28 cellular contexts compared by ENCODE assay signal in genomic region chrX:122422547-122422946, GRCh38.
"Had no signal": no experiment of that assay in that cellular context is flagged by ENCODE, and none has a peak within 500 bp of the region (broad histone marks: within the 10 kb centered on the region; RNA-seq: fewer than 3 reads in every experiment).

No MANE protein-coding gene starts in this region.

- H3K79me2 ChIP-seq: hepatocyte had no signal

- H3K36me3 ChIP-seq: colonic mucosa, ovary, right lobe of liver, suprapubic skin, transverse colon, vagina had no signal

- H3K4me3 Mint-ChIP-seq: central memory CD8-positive, alpha-beta T cell; dendritic cell treated with granulocyte-macrophage colony-stimulating factor and Interleukin-4, amounts not matched to agents 40 ng/mL and 50 ng/mL, for 4 days; endodermal cell; naive thymus-derived CD8-positive, alpha-beta T cell; nephron progenitor cell; stimulated activated naive CD8-positive, alpha-beta T cell treated with anti-CD3 and anti-CD28 coated beads, Interleukin-15, amount 100 ng/mL, for 72 hours had no signal

- H3K27ac ChIP-seq: colonic mucosa, epithelial cell of prostate, hepatocyte, ovary, psoas muscle, right lobe of liver, suprapubic skin, transverse colon, vagina had no signal

- H3K27me3 Mint-ChIP-seq: central memory CD8-positive, alpha-beta T cell; dendritic cell treated with granulocyte-macrophage colony-stimulating factor and Interleukin-4, amounts not matched to agents 40 ng/mL and 50 ng/mL, for 4 days; naive thymus-derived CD8-positive, alpha-beta T cell; stimulated activated naive CD8-positive, alpha-beta T cell treated with anti-CD3 and anti-CD28 coated beads, Interleukin-15, amount 100 ng/mL, for 72 hours had no signal

- H2AFZ ChIP-seq: hepatocyte had no signal

- H3K4me1 ChIP-seq: colonic mucosa, psoas muscle, right lobe of liver, suprapubic skin, transverse colon, vagina had no signal

- ATAC-seq: esophagus mucosa; naive thymus-derived CD8-positive, alpha-beta T cell; psoas muscle; right lobe of liver; stimulated activated naive CD8-positive, alpha-beta T cell treated with anti-CD3 and anti-CD28 coated beads, Interleukin-15, amount 100 ng/mL, for 72 hours had no signal

- DNase-seq: colonic mucosa; effector CD8-positive, alpha-beta T cell; endodermal cell; foreskin melanocyte; kidney; mesenchymal stem cell; naive thymus-derived CD8-positive, alpha-beta T cell; nephron progenitor cell; occipital lobe; ovary; posterior cingulate gyrus; psoas muscle; right lobe of liver; small intestine; stimulated activated CD4-positive, alpha-beta T cell treated with anti-CD3 and anti-CD28 coated beads, Interleukin-15, amount 100 ng/mL, for 24 hours; stimulated activated CD4-positive, alpha-beta T cell treated with anti-CD3 and anti-CD28 coated beads, Interleukin-2, amount 100 ng/mL, for 48 hours; stimulated activated CD8-positive, alpha-beta memory T cell treated with anti-CD3 and anti-CD28 coated beads, Interleukin-4, amount 100 ng/mL, for 48 hours; stimulated activated naive CD4-positive, alpha-beta T cell; stimulated activated naive CD8-positive, alpha-beta T cell treated with anti-CD3 and anti-CD28 coated beads, Interleukin-15, amount 100 ng/mL, for 72 hours; transverse colon had no signal

- H3K9me3 ChIP-seq: colonic mucosa, ovary, psoas muscle, right lobe of liver, suprapubic skin, transverse colon, vagina had no signal

- H3K27me3 ChIP-seq: colonic mucosa, hepatocyte, ovary, right lobe of liver, suprapubic skin, transverse colon, vagina had no signal

- H3K4me1 Mint-ChIP-seq: central memory CD8-positive, alpha-beta T cell; endodermal cell; naive thymus-derived CD8-positive, alpha-beta T cell; nephron progenitor cell; stimulated activated naive CD8-positive, alpha-beta T cell treated with anti-CD3 and anti-CD28 coated beads, Interleukin-15, amount 100 ng/mL, for 72 hours had no signal

- H3K27ac Mint-ChIP-seq: dendritic cell treated with granulocyte-macrophage colony-stimulating factor and Interleukin-4, amounts not matched to agents 40 ng/mL and 50 ng/mL, for 4 days; endodermal cell; naive thymus-derived CD8-positive, alpha-beta T cell; nephron progenitor cell; stimulated activated naive CD8-positive, alpha-beta T cell treated with anti-CD3 and anti-CD28 coated beads, Interleukin-15, amount 100 ng/mL, for 72 hours had no signal

- H3K4me3 ChIP-seq: colonic mucosa, hepatocyte, lung, ovary, psoas muscle, right lobe of liver, suprapubic skin, transverse colon, vagina had no signal

- H3K4me2 ChIP-seq: hepatocyte had no signal

- H3K9me3 Mint-ChIP-seq: central memory CD8-positive, alpha-beta T cell; dendritic cell treated with granulocyte-macrophage colony-stimulating factor and Interleukin-4, amounts not matched to agents 40 ng/mL and 50 ng/mL, for 4 days; stimulated activated naive CD8-positive, alpha-beta T cell treated with anti-CD3 and anti-CD28 coated beads, Interleukin-15, amount 100 ng/mL, for 72 hours had no signal

- H3K36me3 Mint-ChIP-seq: naive thymus-derived CD8-positive, alpha-beta T cell had no signal
